In genomic region chr12:5432011-5432400, GRCh38 we compare ENCODE assay signal across 9 cellular contexts. TPM values are rescaled to one million over a fixed set of nuclear protein-coding genes. Genes with fewer than 3 reads are reported as not detected.
DNase-seq lines count a peak whose midpoint lies in the region; ATAC-seq and TF ChIP-seq lines count a peak whose summit lies in the region.
"Had no signal": no experiment of that assay in that cellular context is flagged by ENCODE, and none has a peak within 500 bp of the region (broad histone marks: within the 10 kb centered on the region; RNA-seq: fewer than 3 reads in every experiment).

TSS of gene NTF3 (plus strand) at chr12:5432108. CDS start at chr12:5432325, 217 bp downstream.

- no peak within 1 kb of the TSS for H2BK12ac ChIP-seq in mesenchymal stem cell (ENCODE audit: low read length in 2 of 2)

- H3K4me3 ChIP-seq in coronary artery (peak within 1 kb of the TSS; percentile 83), mesenchymal stem cell (ENCODE audit: insufficient read depth in 1 of 2, low read depth in 1 of 2, low read length in 2 of 2) (peak within 1 kb of the TSS; percentile 52 to 77)

- peak within 1 kb of the TSS in 1 of 2 experiments; percentile 62 for H3K18ac ChIP-seq in mesenchymal stem cell (ENCODE audit: low read depth in 1 of 2, low read length in 2 of 2)

- no peaks in the 10 kb centered on the region for H3K9me3 ChIP-seq in mesenchymal stem cell (ENCODE audit: control insufficient read depth, low read length)

- peaks cover 90% of the 10 kb centered on the region in 2 experiments for H3K27me3 ChIP-seq in mesenchymal stem cell (ENCODE audit: control insufficient read depth in 1 of 2, insufficient read depth in 1 of 2, low read length in 2 of 2)

- H2BK120ac ChIP-seq in mesenchymal stem cell (ENCODE audit: low read depth, low read length): peak within 1 kb of the TSS; percentile 50

- peaks cover 32% of the 10 kb centered on the region for H3K4me1 ChIP-seq in mesenchymal stem cell (ENCODE audit: control insufficient read depth, insufficient read depth, low read depth, low read length)

- peak within 1 kb of the TSS; percentile 92 for H2BK15ac ChIP-seq in mesenchymal stem cell (ENCODE audit: low read depth, poor library complexity, severe bottlenecking)

- H3K9me3 Mint-ChIP-seq in activated T-helper 2 cell treated with anti-CD3 and anti-CD28 coated beads, Interferon-gamma antibody, Interleukin-2, Interleukin-4, amounts not matched to agents 10 μg/mL and 5 μg/mL and 100 μg/mL, durations not matched to agents 14 hours and 24 hours and 36 hours: no peaks in the 10 kb centered on the region

- H3K4me2 ChIP-seq in mesenchymal stem cell (ENCODE audit: low read length, poor library complexity, severe bottlenecking): peak within 1 kb of the TSS; percentile 70

- H3K4ac ChIP-seq in mesenchymal stem cell (ENCODE audit: low read depth in 1 of 2, low read length in 2 of 2): peak within 1 kb of the TSS in 1 of 2 experiments; percentile 43

- H3K9ac ChIP-seq in mesenchymal stem cell (ENCODE audit: low read length): peak within 1 kb of the TSS; percentile 63

- H3K27ac ChIP-seq in coronary artery (peak within 1 kb of the TSS; percentile 92 to 94), mesenchymal stem cell (ENCODE audit: low read length, poor library complexity, severe bottlenecking) (no peak within 1 kb of the TSS)
- H3K27ac ChIP-seq: epithelial cell of prostate had no signal

- no peaks in the 10 kb centered on the region for H3K79me1 ChIP-seq in mesenchymal stem cell (replicated peaks; ENCODE audit: low read length, poor library complexity, severe bottlenecking)

- intact Hi-C loops in activated T-helper 2 cell treated with anti-CD3 and anti-CD28 coated beads, Interferon-gamma antibody, Interleukin-2, Interleukin-4, amounts not matched to agents 10 μg/mL and 5 μg/mL and 100 μg/mL, durations not matched to agents 14 hours and 24 hours and 36 hours (cut with micrococcal nuclease): no loop called here

- no peaks in the 10 kb centered on the region for H3K4me1 Mint-ChIP-seq in activated T-helper 2 cell treated with anti-CD3 and anti-CD28 coated beads, Interferon-gamma antibody, Interleukin-2, Interleukin-4, amounts not matched to agents 10 μg/mL and 5 μg/mL and 100 μg/mL, durations not matched to agents 14 hours and 24 hours and 36 hours (ENCODE audit: low read depth)

- H3K27me3 Mint-ChIP-seq in activated T-helper 2 cell treated with anti-CD3 and anti-CD28 coated beads, Interferon-gamma antibody, Interleukin-2, Interleukin-4, amounts not matched to agents 10 μg/mL and 5 μg/mL and 100 μg/mL, durations not matched to agents 14 hours and 24 hours and 36 hours (ENCODE audit: low read depth): peaks cover 55% of the 10 kb centered on the region

- no peak for TF ChIP-seq CTCF in coronary artery (IDR thresholded peaks at IDR 0.05)

- 20% methylated on average over 1 of the region's 34 CpGs for WGBS in mesenchymal stem cell

- H3K14ac ChIP-seq in mesenchymal stem cell (ENCODE audit: low read length in 2 of 2): peak within 1 kb of the TSS in 1 of 2 experiments; percentile 26

- H2BK5ac ChIP-seq in mesenchymal stem cell (ENCODE audit: low read depth, low read length, poor library complexity, severe bottlenecking): no peak within 1 kb of the TSS

- no peaks in the 10 kb centered on the region for H3K36me3 Mint-ChIP-seq in activated T-helper 2 cell treated with anti-CD3 and anti-CD28 coated beads, Interferon-gamma antibody, Interleukin-2, Interleukin-4, amounts not matched to agents 10 μg/mL and 5 μg/mL and 100 μg/mL, durations not matched to agents 14 hours and 24 hours and 36 hours (ENCODE audit: low read depth)

- H3K4me3 Mint-ChIP-seq in activated T-helper 2 cell treated with anti-CD3 and anti-CD28 coated beads, Interferon-gamma antibody, Interleukin-2, Interleukin-4, amounts not matched to agents 10 μg/mL and 5 μg/mL and 100 μg/mL, durations not matched to agents 14 hours and 24 hours and 36 hours (ENCODE audit: low read depth): no peak within 1 kb of the TSS

- H4K91ac ChIP-seq in mesenchymal stem cell (ENCODE audit: low read length): no peak within 1 kb of the TSS

- H2AK5ac ChIP-seq in mesenchymal stem cell (ENCODE audit: low read length, severe bottlenecking): no peak within 1 kb of the TSS

- H4K8ac ChIP-seq in mesenchymal stem cell (ENCODE audit: low read length): peak within 1 kb of the TSS; percentile 19

- no peak for ATAC-seq in HG03565 (IDR thresholded peaks at IDR 0.05; ENCODE audit: unreplicated experiment)

- peak; percentile 88 for DNase-seq in AG20443 (ENCODE audit: low spot score)
- peak; percentile 79 for DNase-seq in HuH-7 (ENCODE audit: low spot score)
- DNase-seq in coronary artery (ENCODE audit: low spot score): no peak
- DNase-seq in mesenchymal stem cell: peak; percentile 60
- no peak for DNase-seq in activated naive CD4-positive, alpha-beta T cell (lab: John Stamatoyannopoulos, UW)
- no peak for DNase-seq in NCI-H1436 (lab: John Stamatoyannopoulos, UW)
- DNase-seq in activated T-helper 2 cell treated with anti-CD3 and anti-CD28 coated beads, Interferon-gamma antibody, Interleukin-2, Interleukin-4, amounts not matched to agents 10 μg/mL and 5 μg/mL and 100 μg/mL, durations not matched to agents 14 hours and 24 hours and 36 hours (ENCODE audit: low spot score): no peak

- H3K23ac ChIP-seq in mesenchymal stem cell (ENCODE audit: low read length in 2 of 2): peak within 1 kb of the TSS in 1 of 2 experiments; percentile 37

- no peaks in the 10 kb centered on the region for H3K36me3 ChIP-seq in mesenchymal stem cell (ENCODE audit: control insufficient read depth in 1 of 2, insufficient read depth in 2 of 2, low read depth in 1 of 2, low read length in 2 of 2)

- H2AFZ ChIP-seq in mesenchymal stem cell (ENCODE audit: low read depth, low read length): no peak within 1 kb of the TSS

- no peak within 1 kb of the TSS for H3K27ac Mint-ChIP-seq in activated T-helper 2 cell treated with anti-CD3 and anti-CD28 coated beads, Interferon-gamma antibody, Interleukin-2, Interleukin-4, amounts not matched to agents 10 μg/mL and 5 μg/mL and 100 μg/mL, durations not matched to agents 14 hours and 24 hours and 36 hours

RNA-seq across cellular contexts. Expression of gene NTF3, which starts in this region (rescaled TPM):
- polyA plus RNA-seq in mesenchymal stem cell (2013, experiment 1 of 2): 7.4 TPM
- polyA plus RNA-seq in mesenchymal stem cell (2013, experiment 2 of 2): 7.6 TPM
- total RNA-seq in activated T-helper 2 cell treated with anti-CD3 and anti-CD28 coated beads, Interferon-gamma antibody, Interleukin-2, Interleukin-4, amounts not matched to agents 10 μg/mL and 5 μg/mL and 100 μg/mL, durations not matched to agents 14 hours and 24 hours and 36 hours: not detected in 2 replicates

Comparison
In these comparisons a context has a peak if more than half of its experiments do, and no peak if none do; other contexts are left out.
1. DNase-seq: peak in AG20443 (single experiment), HuH-7 (single experiment) and mesenchymal stem cell (single experiment); none in coronary artery (single experiment), activated naive CD4-positive, alpha-beta T cell (0 of 4), NCI-H1436 (single experiment) and activated T-helper 2 cell treated with anti-CD3 and anti-CD28 coated beads, Interferon-gamma antibody, Interleukin-2, Interleukin-4, amounts not matched to agents 10 μg/mL and 5 μg/mL and 100 μg/mL, durations not matched to agents 14 hours and 24 hours and 36 hours (single experiment).